In the genomic region with DNA sequence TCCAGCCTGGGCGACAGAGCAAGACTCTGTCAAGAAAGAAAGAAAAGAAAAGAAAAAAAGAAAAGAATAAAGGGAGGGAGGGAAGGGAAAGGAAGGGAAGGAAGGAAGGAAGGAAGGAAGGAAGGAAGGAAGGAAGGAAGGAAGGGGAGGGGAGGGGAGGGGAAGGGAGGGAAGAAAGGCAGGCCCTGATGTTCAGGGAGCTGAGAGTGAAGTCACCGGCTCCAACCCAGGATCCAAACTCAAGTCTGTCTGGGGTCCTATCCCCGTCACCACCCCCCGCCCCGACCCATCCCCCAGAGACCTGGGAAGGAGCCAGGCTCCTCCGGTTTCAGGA, we compare ENCODE assay signal across 9 cellular contexts. TPM values are rescaled to one million over a fixed set of nuclear protein-coding genes. Genes with fewer than 3 reads are reported as not detected.
DNase-seq lines count a peak whose midpoint lies in the region; ATAC-seq and TF ChIP-seq lines count a peak whose summit lies in the region.
"Had no signal": no experiment of that assay in that cellular context is flagged by ENCODE, and none has a peak within 500 bp of the region (broad histone marks: within the 10 kb centered on the region; RNA-seq: fewer than 3 reads in every experiment).

No MANE protein-coding gene starts in this region.

- H4K20me1 ChIP-seq in SK-N-SH (ENCODE audit: insufficient read depth), result no peaks in the 10 kb centered on the region
- H4K20me1 ChIP-seq in mammary epithelial cell (ENCODE audit: insufficient read depth, low read length), result no peaks in the 10 kb centered on the region

- ATAC-seq in SK-N-SH treated with all-trans-retinoic acid at 6 μM for 48 hours, result no peak
- ATAC-seq in lung (ENCODE audit: insufficient read depth, low FRiP score), result no peak
- ATAC-seq in upper lobe of left lung (ENCODE audit: low FRiP score in 2 of 2), result no peak
- ATAC-seq in GM18517 (IDR thresholded peaks at IDR 0.05; ENCODE audit: unreplicated experiment), result no peak
- no peak for ATAC-seq in GM21825 (IDR thresholded peaks at IDR 0.05; ENCODE audit: unreplicated experiment)

- WGBS in SK-N-SH (ENCODE audit: low lambda C conversion rate), result 20% methylated on average over 5 of the region's 6 CpGs
- no CpG with 5 or more reads among the region's 6 CpGs for WGBS in mammary epithelial cell (ENCODE audit: low coverage, missing lambda C conversion rate)
- 5 to 16% methylated on average over 4 to 6 of the region's 6 CpGs for WGBS in lung, 2 donors
- 31 to 39% methylated on average over 2 to 3 of the region's 6 CpGs for WGBS in upper lobe of left lung, 2 donors

- no peak for TF ChIP-seq EP300 in SK-N-SH (IDR thresholded peaks at IDR 0.05; ENCODE audit: borderline replicate concordance in 1 of 2, low read depth in 1 of 2, low read length in 1 of 2)
- TF ChIP-seq EP300 in upper lobe of left lung (IDR thresholded peaks at IDR 0.05), result no peak

- peaks cover 3% of the 10 kb centered on the region for H3F3A ChIP-seq in SK-N-SH (replicated peaks; ENCODE audit: insufficient read depth)

- BruUV-seq in mammary epithelial cell (replicated peaks; lab: Mats Ljungman, UMichigan), result no TSS peak

- peaks cover 7% of the 10 kb centered on the region; the same call in 1 of the 2 replicates for H3K27me3 ChIP-seq in SK-N-SH (ENCODE audit: insufficient read depth)
- H3K27me3 ChIP-seq in mammary epithelial cell (ENCODE audit: insufficient read depth, low read length), result no peaks in the 10 kb centered on the region
- no peaks in the 10 kb centered on the region for H3K27me3 ChIP-seq in lung (ENCODE audit: control insufficient read depth, insufficient read depth)
- H3K27me3 ChIP-seq in upper lobe of left lung, result no peaks in the 10 kb centered on the region

- H2AFZ ChIP-seq in SK-N-SH (ENCODE audit: low read depth) (no peak overlapping the region), mammary epithelial cell (ENCODE audit: low read depth, low read length) (no peak overlapping the region)

- CTCF ChIA-PET in SK-N-SH (lab: Yijun Ruan, JAX) (interaction anchor here (1.2 kb wide), 1 partner anchor 11 kb away, joined by 5 read pairs; no protein-coding TSS in a partner anchor), mammary epithelial cell (lab: Charles Lee; ENCODE audit: low non-redundant PET) (interaction anchor here (0.6 kb wide), 1 partner anchor 394 kb away, joined by 4 read pairs; no protein-coding TSS in a partner anchor)

- no peaks in the 10 kb centered on the region for H3K79me2 ChIP-seq in SK-N-SH (ENCODE audit: insufficient read depth)
- H3K79me2 ChIP-seq in mammary epithelial cell (ENCODE audit: insufficient read depth, low read length), result no peaks in the 10 kb centered on the region

- dilution Hi-C loops in mammary epithelial cell (cut with HindIII; ENCODE audit: low sequenced_read_pairs), result loop anchor here (5.0 kb wide), 1 partner anchor 646 kb away; no protein-coding TSS in a partner anchor

- DNase-seq in SK-N-SH (no peak), mammary epithelial cell (no peak), lung (ENCODE audit: low spot score) (no peak), upper lobe of left lung (no peak), NCI-H345 (lab: John Stamatoyannopoulos, UW) (no peak)
- DNase-seq: activated CD4-positive, alpha-beta T cell treated with anti-CD3 and anti-CD28 coated beads, Interleukin-2, amount 50 U/mL, for 48 hours had no signal

- no peak overlapping the region for H3K9ac ChIP-seq in SK-N-SH
- H3K9ac ChIP-seq in mammary epithelial cell (ENCODE audit: insufficient read depth, low read length), result no peak overlapping the region

- POLR2A ChIA-PET in SK-N-SH (lab: Yijun Ruan, JAX), result no interaction called here

- H3K36me3 ChIP-seq in SK-N-SH (replicated peaks in 1 of 2; ENCODE audit: control insufficient read depth in 1 of 2, insufficient read depth in 2 of 2, low read length in 1 of 2) (no peaks in the 10 kb centered on the region), mammary epithelial cell (ENCODE audit: insufficient read depth, low read length) (no peaks in the 10 kb centered on the region), lung (ENCODE audit: control insufficient read depth in 2 of 2, insufficient read depth in 2 of 2, low read length in 2 of 2) (no peaks in the 10 kb centered on the region), upper lobe of left lung (no peaks in the 10 kb centered on the region)

- in situ Hi-C loops in mammary epithelial cell (cut with MboI; ENCODE audit: low sequenced_read_pairs in 2 of 2), result loop anchor here in 1 of 2 donors (25.0 kb wide), 1 partner anchor 606 kb away; the partner anchor contains the start of genes CDC42EP5 and LENG9

- H3K4me3 ChIP-seq in SK-N-SH (ENCODE audit: low read depth in 2 of 2, low read length in 1 of 2) (peak overlapping the region in 1 of 2 experiments; percentile 31; a peak in 2 of 4 replicates), mammary epithelial cell (replicated peaks in 1 of 3; ENCODE audit: insufficient read depth in 1 of 3, low read depth in 2 of 3, low read length in 3 of 3) (peak overlapping the region in 1 of 3 experiments; percentile 46), lung (peak overlapping the region; percentile 10), upper lobe of left lung (peak overlapping the region in 3 of 4 donors; percentile 38 to 47 (median 46))

- H3K27ac ChIP-seq in SK-N-SH (ENCODE audit: low read depth in 2 of 2, low read length in 1 of 2) (no peak overlapping the region), mammary epithelial cell (ENCODE audit: insufficient read depth, low read depth, low read length) (no peak overlapping the region), lung (ENCODE audit: low read depth in 1 of 2, low read length in 1 of 2) (peak overlapping the region in 1 of 2 donors; percentile 35), upper lobe of left lung (peak overlapping the region; percentile 67 to 80 (median 72))

- H3K4me2 ChIP-seq in SK-N-SH, result peak overlapping the region; percentile 81; the same call in 1 of the 2 replicates
- peak overlapping the region; percentile 78 for H3K4me2 ChIP-seq in mammary epithelial cell (ENCODE audit: insufficient read depth, low read depth, low read length)

- H3K9me2 ChIP-seq in SK-N-SH, result no peaks in the 10 kb centered on the region

- H3K9me3 ChIP-seq in SK-N-SH (no peaks in the 10 kb centered on the region), mammary epithelial cell (replicated peaks; ENCODE audit: insufficient read depth, low read length) (no peaks in the 10 kb centered on the region), lung (ENCODE audit: control insufficient read depth in 2 of 2, insufficient read depth in 1 of 2, low read length in 1 of 2) (peaks cover 0 to 2% of the 10 kb centered on the region in 2 donors), upper lobe of left lung (no peaks in the 10 kb centered on the region)

- TF ChIP-seq POLR2A in upper lobe of left lung (IDR thresholded peaks at IDR 0.05), result no peak

- TF ChIP-seq RAD21 in SK-N-SH (IDR thresholded peaks at IDR 0.05; ENCODE audit: low read length), result no peak

- intact Hi-C loops in mammary epithelial cell (cut with micrococcal nuclease), result loop anchor here (2.0 to 5.0 kb wide), 2 partner anchors 48 to 606 kb away; partner anchors contain the start of genes LENG9 and PPP1R12C

- H3K4me1 ChIP-seq in SK-N-SH (ENCODE audit: control insufficient read depth in 1 of 2, insufficient read depth in 2 of 2, low read depth in 1 of 2, low read length in 1 of 2), result peaks cover 0 to 5% of the 10 kb centered on the region in 2 experiments; a peak in 1 of 4 replicates
- peaks cover 12% of the 10 kb centered on the region for H3K4me1 ChIP-seq in mammary epithelial cell (ENCODE audit: insufficient read depth, low read length)
- H3K4me1 ChIP-seq in lung (ENCODE audit: control insufficient read depth in 2 of 2, insufficient read depth in 2 of 2, low read length in 2 of 2), result peaks cover 0 to 2% of the 10 kb centered on the region in 2 donors
- H3K4me1 ChIP-seq in upper lobe of left lung, result peaks cover 3 to 14% (median 9%) of the 10 kb centered on the region in 4 donors

- TF ChIP-seq CTCF in SK-N-SH (IDR thresholded peaks at IDR 0.05), result no peak
- TF ChIP-seq CTCF in mammary epithelial cell (conservative IDR thresholded peaks at IDR 0.05 in 1 of 2, IDR thresholded peaks at IDR 0.05 in 1 of 2; ENCODE audit: extremely low read depth in 1 of 2, insufficient read depth in 1 of 2, low read depth in 1 of 2, low read length in 2 of 2), result no peak
- no peak for TF ChIP-seq CTCF in lung (IDR thresholded peaks at IDR 0.05; ENCODE audit: control extremely low read depth, extremely low read depth)
- no peak for TF ChIP-seq CTCF in upper lobe of left lung (IDR thresholded peaks at IDR 0.05)

RNA-seq across cellular contexts. Expression of gene RDH13, which starts 5.8 kb away (rescaled TPM):
- polyA plus RNA-seq in SK-N-SH (2012; rRNA removed) (8.9 and 9.6 TPM in 2 replicates), mammary epithelial cell (17.0 TPM), lung (10 to 100 TPM in 1 of 2 donors, 1 to 10 TPM in 1; 9.2 to 19.7 TPM)
- polyA plus RNA-seq in SK-N-SH (2012; cell fraction: cytosol; rRNA removed), result 3.9 and 5.9 TPM in 2 replicates
- 26.8 TPM in 2 replicates for polyA plus RNA-seq in SK-N-SH (2012; cell fraction: nucleus; rRNA removed)
- total RNA-seq in mammary epithelial cell (10 to 100 TPM; 18.0 to 19.8 TPM), lung (10 to 100 TPM; 17.5 to 30.5 TPM), upper lobe of left lung (10 to 100 TPM; 24.0 to 72.3 (median 28.1) TPM)
- 20.5 TPM for polyA minus RNA-seq in mammary epithelial cell

RNA-seq across cellular contexts. Expression of gene EPS8L1, which starts 6.9 kb away (rescaled TPM):
- polyA plus RNA-seq in SK-N-SH (2012; rRNA removed) (9.6 and 12.9 TPM in 2 replicates), mammary epithelial cell (29.8 TPM), lung (10 to 100 TPM; 24.6 to 61.8 TPM)
- polyA plus RNA-seq in SK-N-SH (2012; cell fraction: cytosol; rRNA removed), result 6.7 and 7.5 TPM in 2 replicates
- 32.4 and 60.9 TPM in 2 replicates for polyA plus RNA-seq in SK-N-SH (2012; cell fraction: nucleus; rRNA removed)
- total RNA-seq in mammary epithelial cell (10 to 100 TPM; 63.7 to 68.3 TPM), lung (10 to 100 TPM; 19.5 to 49.0 TPM), upper lobe of left lung (10 to 100 TPM; 30.2 to 55.7 (median 43.3) TPM)
- 23.0 TPM for polyA minus RNA-seq in mammary epithelial cell

RNA-seq across cellular contexts. Expression of gene GP6, which starts 30.7 kb away (rescaled TPM):
- polyA plus RNA-seq in SK-N-SH (2012; rRNA removed) (0.12 and 0.24 TPM in 2 replicates), mammary epithelial cell (0.03 TPM), lung (1 to 10 TPM in 1 of 2 donors, under 1 TPM in 1; 0.28 to 1.5 TPM)
- 0.05 and 0.07 TPM in 2 replicates for polyA plus RNA-seq in SK-N-SH (2012; cell fraction: cytosol; rRNA removed)
- 0.55 and 1.4 TPM in 2 replicates for polyA plus RNA-seq in SK-N-SH (2012; cell fraction: nucleus; rRNA removed)
- total RNA-seq in mammary epithelial cell (under 1 TPM in 1 of 2 donors, not detected in 1; 0.17 TPM), lung (under 1 TPM; 0.28 to 0.52 TPM), upper lobe of left lung (1 to 10 TPM in 2 of 6 donors, under 1 TPM in 3, not detected in 1; 0.26 to 6.3 (median 0.98) TPM)
- not detected for polyA minus RNA-seq in mammary epithelial cell

RNA-seq across cellular contexts. Expression of gene PPP1R12C, which starts 48.7 kb away (rescaled TPM):
- polyA plus RNA-seq in SK-N-SH (2012; rRNA removed) (83.9 and 87.3 TPM in 2 replicates), mammary epithelial cell (27.5 TPM), lung (100 to 1,000 TPM; 108 to 114 TPM)
- 20.3 and 29.1 TPM in 2 replicates for polyA plus RNA-seq in SK-N-SH (2012; cell fraction: cytosol; rRNA removed)
- 571 and 748 TPM in 2 replicates for polyA plus RNA-seq in SK-N-SH (2012; cell fraction: nucleus; rRNA removed)
- total RNA-seq in mammary epithelial cell (10 to 100 TPM; 29.8 to 74.8 TPM), lung (100 to 1,000 TPM in 1 of 2 donors, 10 to 100 TPM in 1; 47.4 to 163 TPM), upper lobe of left lung (100 to 1,000 TPM in 5 of 6 donors, 10 to 100 TPM in 1; 99.6 to 369 (median 158) TPM)
- 6.7 TPM for polyA minus RNA-seq in mammary epithelial cell

Comparison
In these comparisons a context has a peak if more than half of its experiments do, and no peak if none do; other contexts are left out.
1. H3K27ac ChIP-seq: peak in upper lobe of left lung (4 of 4); none in SK-N-SH (0 of 2) and mammary epithelial cell (single experiment).